ENCODE assay signal across 12 cellular contexts in the genomic region with DNA sequence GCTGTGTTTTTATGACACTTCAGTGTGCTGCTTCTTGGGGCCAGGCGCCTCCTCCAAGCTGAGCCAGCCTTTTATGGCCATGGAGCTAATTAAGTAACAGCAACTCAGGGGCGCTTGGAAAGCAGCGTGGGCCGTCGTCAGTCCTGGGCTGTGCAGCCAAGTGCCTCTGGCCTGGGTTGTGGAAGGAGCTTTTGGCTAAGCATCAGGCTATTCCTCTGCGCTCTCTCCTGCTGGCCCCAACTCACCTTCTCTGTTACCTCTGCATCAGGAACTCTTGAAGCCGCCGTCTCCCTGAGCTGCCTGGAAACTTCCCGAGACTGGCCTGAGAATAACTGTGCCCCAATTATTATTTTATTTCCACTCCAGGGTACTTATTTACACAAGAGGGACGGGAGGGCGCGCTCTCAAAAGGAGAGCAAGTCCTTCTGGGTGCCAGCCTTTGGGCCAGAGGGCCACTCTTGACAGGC. TPM values are rescaled to one million over a fixed set of nuclear protein-coding genes. Genes with fewer than 3 reads are reported as not detected.
A peak's percentile ranks its signal among the peaks of the same experiment; 100 is the strongest.
DNase-seq lines count a peak whose midpoint lies in the region; ATAC-seq and TF ChIP-seq lines count a peak whose summit lies in the region.
"Had no signal": no experiment of that assay in that cellular context is flagged by ENCODE, and none has a peak within 500 bp of the region (broad histone marks: within the 10 kb centered on the region; RNA-seq: fewer than 3 reads in every experiment).

No MANE protein-coding gene starts in this region.

- ATAC-seq in upper lobe of right lung (peak; percentile 76), GM21619 (IDR thresholded peaks at IDR 0.05; ENCODE audit: unreplicated experiment) (no peak), HG03039 (IDR thresholded peaks at IDR 0.05; ENCODE audit: unreplicated experiment) (no peak)

- DNase-seq in NCI-H82 (lab: John Stamatoyannopoulos, UW) (peak; percentile 40), NCI-H82 treated with DMSO at 0.1 percent for 48 hours (lab: John Stamatoyannopoulos, UW; ENCODE audit: unreplicated experiment) (no peak), fibroblast of the aortic adventitia (ENCODE audit: low read depth) (peak; percentile 54), mucosa of gallbladder (ENCODE audit: low spot score) (peak; percentile 36), upper lobe of right lung (peak; percentile 86), COR-L47 (lab: John Stamatoyannopoulos, UW) (no peak)
- DNase-seq: ACHN; activated T-cell treated with anti-CD3 and anti-CD28 coated beads, Interleukin-2, amount 50 U/mL, for 1 hour; spleen had no signal

- H3K4me3 ChIP-seq in fibroblast of the aortic adventitia (ENCODE audit: low read depth, low read length) (no peak overlapping the region), upper lobe of right lung (no peak overlapping the region)
- H3K4me3 ChIP-seq: SK-N-MC, spleen had no signal

- TF ChIP-seq CTCF in fibroblast of the aortic adventitia (IDR thresholded peaks at IDR 0.05; ENCODE audit: insufficient read depth, low read length), result no peak
- no peak for TF ChIP-seq CTCF in upper lobe of right lung (IDR thresholded peaks at IDR 0.05)

- H3K4me1 ChIP-seq in upper lobe of right lung, result peaks cover 38% of the 10 kb centered on the region

- no peaks in the 10 kb centered on the region for H3K9me3 ChIP-seq in upper lobe of right lung
- H3K9me3 ChIP-seq: spleen had no signal

- H3K27me3 ChIP-seq in upper lobe of right lung, result no peaks in the 10 kb centered on the region
- H3K27me3 ChIP-seq: spleen had no signal

- H3K27ac ChIP-seq in upper lobe of right lung, result peak overlapping the region; percentile 65
- H3K27ac ChIP-seq: SK-N-MC, spleen had no signal

- intact Hi-C loops in upper lobe of right lung (cut with DNase I), result no loop called here

- H3K36me3 ChIP-seq in upper lobe of right lung, result no peaks in the 10 kb centered on the region
- H3K36me3 ChIP-seq: spleen had no signal

RNA-seq across cellular contexts. Expression of gene NAV2, which starts 38.7 kb away (rescaled TPM):
- total RNA-seq in fibroblast of the aortic adventitia (ENCODE audit: low replicate concordance), result 6.5 and 44.6 TPM in 2 replicates
- total RNA-seq in mucosa of gallbladder, result 5.3 TPM
- total RNA-seq in upper lobe of right lung, result 44.8 TPM

Comparison
In these comparisons a context has a peak if more than half of its experiments do, and no peak if none do; other contexts are left out.
1. DNase-seq: peak in NCI-H82 (single experiment), fibroblast of the aortic adventitia (single experiment), mucosa of gallbladder (single experiment) and upper lobe of right lung (single experiment); none in NCI-H82 treated with DMSO at 0.1 percent for 48 hours (single experiment) and COR-L47 (single experiment).